In genomic region chr17:4966844-4967538, GRCh38 we compare ENCODE assay signal across 8 cellular contexts. TPM values are rescaled to one million over a fixed set of nuclear protein-coding genes. Genes with fewer than 3 reads are reported as not detected.
A peak's percentile ranks its signal among the peaks of the same experiment; 100 is the strongest.
DNase-seq lines count a peak whose midpoint lies in the region; ATAC-seq, FAIRE-seq and TF ChIP-seq lines count a peak whose summit lies in the region.

No MANE protein-coding gene starts in this region.

- H3K9me2 ChIP-seq in GM23338 (ENCODE audit: insufficient read depth), result no peaks in the 10 kb centered on the region

- peaks cover 18% of the 10 kb centered on the region for H3K9me3 Mint-ChIP-seq in GM23338
- H3K9me3 Mint-ChIP-seq in nephron progenitor cell, result peaks cover 14% of the 10 kb centered on the region
- peaks cover 0 to 7% of the 10 kb centered on the region in 2 donors for H3K9me3 Mint-ChIP-seq in stimulated activated naive CD8-positive, alpha-beta T cell treated with anti-CD3 and anti-CD28 coated beads, Interleukin-15, amount 100 ng/mL, for 72 hours

- H3K27ac Mint-ChIP-seq in GM23338, result no peak overlapping the region; the same call in 1 of the 2 replicates
- H3K27ac Mint-ChIP-seq in nephron progenitor cell, result no peak overlapping the region
- peak overlapping the region in 1 of 2 donors; percentile 1 for H3K27ac Mint-ChIP-seq in stimulated activated naive CD8-positive, alpha-beta T cell treated with anti-CD3 and anti-CD28 coated beads, Interleukin-15, amount 100 ng/mL, for 72 hours

- peaks cover 18% of the 10 kb centered on the region for H3K4me1 ChIP-seq in GM23338 (ENCODE audit: insufficient read depth)

- peak overlapping the region; percentile 69 for H3K4me3 ChIP-seq in GM23338
- H3K4me3 ChIP-seq in fibroblast of villous mesenchyme (ENCODE audit: low read depth, low read length), result peak overlapping the region; percentile 94

- TF ChIP-seq CTCF in GM23338 (conservative IDR thresholded peaks at IDR 0.05; ENCODE audit: low read depth in 2 of 2), result no peak
- TF ChIP-seq CTCF in fibroblast of villous mesenchyme (IDR thresholded peaks at IDR 0.05; ENCODE audit: insufficient read depth, low read depth, low read length), result no peak
- TF ChIP-seq CTCF in nephron progenitor cell (IDR thresholded peaks at IDR 0.05), result no peak

- peaks cover 16% of the 10 kb centered on the region; the same call in 1 of the 2 replicates for H3F3A ChIP-seq in GM23338 (replicated peaks; ENCODE audit: low read depth)

- H3K79me2 ChIP-seq in GM23338 (replicated peaks; ENCODE audit: insufficient read depth), result peaks cover 38% of the 10 kb centered on the region

- H4K20me1 ChIP-seq in GM23338 (replicated peaks; ENCODE audit: insufficient read depth), result 0 out of 2 replicates have a peak, but pooled peaks cover 9% of the 10 kb centered on the region

- H3K27me3 Mint-ChIP-seq in GM23338 (ENCODE audit: insufficient read depth, low read depth, poor library complexity), result peaks cover 21% of the 10 kb centered on the region
- peaks cover 2% of the 10 kb centered on the region for H3K27me3 Mint-ChIP-seq in nephron progenitor cell (ENCODE audit: low read depth, poor library complexity)
- no peaks in the 10 kb centered on the region for H3K27me3 Mint-ChIP-seq in stimulated activated naive CD8-positive, alpha-beta T cell treated with anti-CD3 and anti-CD28 coated beads, Interleukin-15, amount 100 ng/mL, for 72 hours

- no peak overlapping the region for H3K4me3 Mint-ChIP-seq in GM23338
- H3K4me3 Mint-ChIP-seq in nephron progenitor cell, result no peak overlapping the region
- no peak overlapping the region for H3K4me3 Mint-ChIP-seq in stimulated activated naive CD8-positive, alpha-beta T cell treated with anti-CD3 and anti-CD28 coated beads, Interleukin-15, amount 100 ng/mL, for 72 hours

- H3K4me1 Mint-ChIP-seq in GM23338 (peaks cover 23% of the 10 kb centered on the region), nephron progenitor cell (peaks cover 17% of the 10 kb centered on the region)
- peaks cover 18% of the 10 kb centered on the region for H3K4me1 Mint-ChIP-seq in stimulated activated naive CD8-positive, alpha-beta T cell treated with anti-CD3 and anti-CD28 coated beads, Interleukin-15, amount 100 ng/mL, for 72 hours

- H3K27me3 ChIP-seq in GM23338 (ENCODE audit: insufficient read depth), result no peaks in the 10 kb centered on the region

- no peaks in the 10 kb centered on the region; the same call in 1 of the 2 replicates for H3K36me3 ChIP-seq in GM23338 (ENCODE audit: insufficient read depth)

- H3K27ac ChIP-seq in GM23338 (ENCODE audit: low read depth), result peak overlapping the region; percentile 97

- H2AFZ ChIP-seq in GM23338, result no peak overlapping the region; the same call in 1 of the 2 replicates

- FAIRE-seq in RCC 7860 (lab: Jason Lieb, UNC), result peak; percentile 95

- ATAC-seq in GM23338, result peak; percentile 86
- peak; percentile 75 for ATAC-seq in stimulated activated naive CD8-positive, alpha-beta T cell treated with anti-CD3 and anti-CD28 coated beads, Interleukin-15, amount 100 ng/mL, for 72 hours

- peaks cover 61% of the 10 kb centered on the region for H3K36me3 Mint-ChIP-seq in GM23338 (ENCODE audit: low read depth)
- H3K36me3 Mint-ChIP-seq in nephron progenitor cell (ENCODE audit: low read depth), result peaks cover 44% of the 10 kb centered on the region

- DNase-seq in ELF-1 (ENCODE audit: low read depth, low spot score) (peak; percentile 100), GM23338 (ENCODE audit: low spot score) (peak; percentile 99), Kasumi-1 (lab: John Stamatoyannopoulos, UW) (peak; percentile 97), RCC 7860 (ENCODE audit: low spot score) (peak; percentile 100), fibroblast of villous mesenchyme (ENCODE audit: low read depth) (peak; percentile 100), nephron progenitor cell (peak; percentile 93)
- DNase-seq in activated effector memory CD4-positive, alpha-beta T cell treated with anti-CD3 and anti-CD28 coated beads, Interleukin-2, amount 50 U/mL, for 16 hours, result peak; percentile 97
- DNase-seq in stimulated activated naive CD8-positive, alpha-beta T cell treated with anti-CD3 and anti-CD28 coated beads, Interleukin-15, amount 100 ng/mL, for 72 hours, result peak; percentile 90 to 93

- peak overlapping the region; percentile 86 for H3K4me2 ChIP-seq in GM23338

TF ChIP-seq in GM23338, 12 proteins besides CTCF, POLR2A, EP300 and RAD21 (continues in another document):
- TF ChIP-seq CREB1 (CRISPR knock-in tag; IDR thresholded peaks at IDR 0.05; ENCODE audit: low read depth) (peak; percentile 64), EZH2 (IDR thresholded peaks at IDR 0.05; ENCODE audit: low read depth, unreplicated experiment) (no peak), ZNF114 (CRISPR knock-in tag; IDR thresholded peaks at IDR 0.05) (no peak)
- TF ChIP-seq, protein P1, sequence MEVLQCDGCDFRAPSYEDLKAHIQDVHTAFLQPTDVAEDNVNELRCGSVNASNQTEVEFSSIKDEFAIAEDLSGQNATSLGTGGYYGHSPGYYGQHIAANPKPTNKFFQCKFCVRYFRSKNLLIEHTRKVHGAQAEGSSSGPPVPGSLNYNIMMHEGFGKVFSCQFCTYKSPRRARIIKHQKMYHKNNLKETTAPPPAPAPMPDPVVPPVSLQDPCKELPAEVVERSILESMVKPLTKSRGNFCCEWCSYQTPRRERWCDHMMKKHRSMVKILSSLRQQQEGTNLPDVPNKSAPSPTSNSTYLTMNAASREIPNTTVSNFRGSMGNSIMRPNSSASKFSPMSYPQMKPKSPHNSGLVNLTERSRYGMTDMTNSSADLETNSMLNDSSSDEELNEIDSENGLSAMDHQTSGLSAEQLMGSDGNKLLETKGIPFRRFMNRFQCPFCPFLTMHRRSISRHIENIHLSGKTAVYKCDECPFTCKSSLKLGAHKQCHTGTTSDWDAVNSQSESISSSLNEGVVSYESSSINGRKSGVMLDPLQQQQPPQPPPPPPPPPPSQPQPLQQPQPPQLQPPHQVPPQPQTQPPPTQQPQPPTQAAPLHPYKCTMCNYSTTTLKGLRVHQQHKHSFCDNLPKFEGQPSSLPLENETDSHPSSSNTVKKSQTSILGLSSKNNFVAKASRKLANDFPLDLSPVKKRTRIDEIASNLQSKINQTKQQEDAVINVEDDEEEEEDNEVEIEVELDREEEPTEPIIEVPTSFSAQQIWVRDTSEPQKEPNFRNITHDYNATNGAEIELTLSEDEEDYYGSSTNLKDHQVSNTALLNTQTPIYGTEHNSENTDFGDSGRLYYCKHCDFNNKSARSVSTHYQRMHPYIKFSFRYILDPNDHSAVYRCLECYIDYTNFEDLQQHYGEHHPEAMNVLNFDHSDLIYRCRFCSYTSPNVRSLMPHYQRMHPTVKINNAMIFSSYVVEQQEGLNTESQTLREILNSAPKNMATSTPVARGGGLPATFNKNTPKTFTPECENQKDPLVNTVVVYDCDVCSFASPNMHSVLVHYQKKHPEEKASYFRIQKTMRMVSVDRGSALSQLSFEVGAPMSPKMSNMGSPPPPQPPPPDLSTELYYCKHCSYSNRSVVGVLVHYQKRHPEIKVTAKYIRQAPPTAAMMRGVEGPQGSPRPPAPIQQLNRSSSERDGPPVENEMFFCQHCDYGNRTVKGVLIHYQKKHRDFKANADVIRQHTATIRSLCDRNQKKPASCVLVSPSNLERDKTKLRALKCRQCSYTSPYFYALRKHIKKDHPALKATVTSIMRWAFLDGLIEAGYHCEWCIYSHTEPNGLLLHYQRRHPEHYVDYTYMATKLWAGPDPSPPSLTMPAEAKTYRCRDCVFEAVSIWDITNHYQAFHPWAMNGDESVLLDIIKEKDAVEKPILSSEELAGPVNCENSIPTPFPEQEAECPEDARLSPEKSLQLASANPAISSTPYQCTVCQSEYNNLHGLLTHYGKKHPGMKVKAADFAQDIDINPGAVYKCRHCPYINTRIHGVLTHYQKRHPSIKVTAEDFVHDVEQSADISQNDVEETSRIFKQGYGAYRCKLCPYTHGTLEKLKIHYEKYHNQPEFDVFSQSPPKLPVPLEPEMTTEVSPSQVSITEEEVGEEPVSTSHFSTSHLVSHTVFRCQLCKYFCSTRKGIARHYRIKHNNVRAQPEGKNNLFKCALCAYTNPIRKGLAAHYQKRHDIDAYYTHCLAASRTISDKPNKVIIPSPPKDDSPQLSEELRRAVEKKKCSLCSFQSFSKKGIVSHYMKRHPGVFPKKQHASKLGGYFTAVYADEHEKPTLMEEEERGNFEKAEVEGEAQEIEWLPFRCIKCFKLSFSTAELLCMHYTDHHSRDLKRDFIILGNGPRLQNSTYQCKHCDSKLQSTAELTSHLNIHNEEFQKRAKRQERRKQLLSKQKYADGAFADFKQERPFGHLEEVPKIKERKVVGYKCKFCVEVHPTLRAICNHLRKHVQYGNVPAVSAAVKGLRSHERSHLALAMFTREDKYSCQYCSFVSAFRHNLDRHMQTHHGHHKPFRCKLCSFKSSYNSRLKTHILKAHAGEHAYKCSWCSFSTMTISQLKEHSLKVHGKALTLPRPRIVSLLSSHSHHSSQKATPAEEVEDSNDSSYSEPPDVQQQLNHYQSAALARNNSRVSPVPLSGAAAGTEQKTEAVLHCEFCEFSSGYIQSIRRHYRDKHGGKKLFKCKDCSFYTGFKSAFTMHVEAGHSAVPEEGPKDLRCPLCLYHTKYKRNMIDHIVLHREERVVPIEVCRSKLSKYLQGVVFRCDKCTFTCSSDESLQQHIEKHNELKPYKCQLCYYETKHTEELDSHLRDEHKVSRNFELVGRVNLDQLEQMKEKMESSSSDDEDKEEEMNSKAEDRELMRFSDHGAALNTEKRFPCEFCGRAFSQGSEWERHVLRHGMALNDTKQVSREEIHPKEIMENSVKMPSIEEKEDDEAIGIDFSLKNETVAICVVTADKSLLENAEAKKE (CRISPR knock-in tag; IDR thresholded peaks at IDR 0.05), result no peak

RNA-seq across cellular contexts. Expression of gene SPAG7, which starts 0.6 kb away (rescaled TPM):
- total RNA-seq in GM23338 (2014; rRNA removed; shearing (Covaris generic)), result 77.9 and 85.3 TPM in 2 replicates
- 226 and 242 TPM in 2 replicates for polyA plus RNA-seq in GM23338 (2016; fragmentation: Nextera tagmentation; extraction: Ambion mirVana)
- total RNA-seq in fibroblast of villous mesenchyme, result 34.5 and 39.0 TPM in 2 replicates

RNA-seq across cellular contexts. Expression of gene ENO3, which starts 16.1 kb away (rescaled TPM):
- 8.9 and 12.1 TPM in 2 replicates for total RNA-seq in GM23338 (2014; rRNA removed; shearing (Covaris generic))
- polyA plus RNA-seq in GM23338 (2016; fragmentation: Nextera tagmentation; extraction: Ambion mirVana), result 19.6 and 25.5 TPM in 2 replicates
- total RNA-seq in fibroblast of villous mesenchyme, result 2.6 and 7.4 TPM in 2 replicates

RNA-seq across cellular contexts. Expression of gene PFN1, which starts 18.7 kb away (rescaled TPM):
- total RNA-seq in GM23338 (2014; rRNA removed; shearing (Covaris generic)), result 1,702 and 2,002 TPM in 2 replicates
- polyA plus RNA-seq in GM23338 (2016; fragmentation: Nextera tagmentation; extraction: Ambion mirVana), result 3,646 and 3,709 TPM in 2 replicates
- 581 and 784 TPM in 2 replicates for total RNA-seq in fibroblast of villous mesenchyme

RNA-seq across cellular contexts. Expression of gene CAMTA2, which starts 20.5 kb away (rescaled TPM):
- 3.3 and 4.4 TPM in 2 replicates for total RNA-seq in GM23338 (2014; rRNA removed; shearing (Covaris generic))
- polyA plus RNA-seq in GM23338 (2016; fragmentation: Nextera tagmentation; extraction: Ambion mirVana), result 8.7 and 10.1 TPM in 2 replicates
- total RNA-seq in fibroblast of villous mesenchyme, result 15.1 TPM in 2 replicates

RNA-seq across cellular contexts. Expression of gene RNF167, which starts 26.9 kb away (rescaled TPM):
- total RNA-seq in GM23338 (2014; rRNA removed; shearing (Covaris generic)), result 84.4 and 87.0 TPM in 2 replicates
- 60.1 and 61.2 TPM in 2 replicates for polyA plus RNA-seq in GM23338 (2016; fragmentation: Nextera tagmentation; extraction: Ambion mirVana)
- total RNA-seq in fibroblast of villous mesenchyme, result 26.4 and 34.5 TPM in 2 replicates

Comparison
In these comparisons a context has a peak if more than half of its experiments do, and no peak if none do; other contexts are left out.
1. Peak in every context shown above with its lines: DNase-seq, ATAC-seq, H3K4me3 ChIP-seq and H3K27ac ChIP-seq.